19 cellular contexts compared by ENCODE assay signal in the genomic region with DNA sequence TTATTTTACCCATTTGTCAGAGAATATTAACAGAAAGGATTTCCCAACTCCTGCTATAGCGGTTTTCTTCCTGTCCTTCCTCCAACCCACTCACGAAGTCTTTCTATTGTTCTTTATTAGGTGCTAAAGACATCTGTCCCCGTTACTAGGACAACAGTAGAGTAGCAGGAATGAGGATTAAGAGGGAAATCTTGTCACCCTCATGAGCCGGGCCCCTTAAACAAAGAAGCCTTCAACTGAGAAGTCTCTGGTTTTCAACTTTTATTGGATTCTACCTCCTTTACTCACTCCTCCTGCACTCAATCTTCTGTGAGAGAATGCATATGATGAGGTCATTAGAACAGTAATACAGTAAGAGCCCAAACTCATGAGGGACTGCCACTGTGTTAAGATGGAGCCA.
DNase-seq lines count a peak whose midpoint lies in the region; ATAC-seq, FAIRE-seq and TF ChIP-seq lines count a peak whose summit lies in the region.
"Had no signal": no experiment of that assay in that cellular context is flagged by ENCODE, and none has a peak within 500 bp of the region (broad histone marks: within the 10 kb centered on the region; RNA-seq: fewer than 3 reads in every experiment).

No MANE protein-coding gene starts in this region.

- H3K36me3 Mint-ChIP-seq in neural crest cell (ENCODE audit: low read depth) = no peaks in the 10 kb centered on the region
- H3K36me3 Mint-ChIP-seq: CD14-positive monocyte had no signal

- no peak for FAIRE-seq in HepG2 (lab: Jason Lieb, UNC)
- FAIRE-seq: A549, GM18507, HTR-8/SVneo had no signal

- ATAC-seq in HepG2 (no peak), right lobe of liver (no peak), HG03196 (IDR thresholded peaks at IDR 0.05; ENCODE audit: unreplicated experiment) (no peak)
- ATAC-seq: A549 had no signal

- H3K36me3 ChIP-seq in HepG2 (replicated peaks in 1 of 2; ENCODE audit: control insufficient read depth in 1 of 2, insufficient read depth in 2 of 2, low read length in 2 of 2) = no peaks in the 10 kb centered on the region
- no peaks in the 10 kb centered on the region for H3K36me3 ChIP-seq in right lobe of liver
- H3K36me3 ChIP-seq: BLaER1, HAP-1 had no signal

- H3K4me1 ChIP-seq in HepG2 (ENCODE audit: insufficient read depth, low read length) (no peaks in the 10 kb centered on the region), right lobe of liver (peaks cover 0 to 2% (median 0%) of the 10 kb centered on the region in 4 donors)
- H3K4me1 ChIP-seq: A549, BLaER1, HAP-1 had no signal

- no peak overlapping the region for H3K9ac ChIP-seq in HepG2 (ENCODE audit: insufficient read depth, low read depth, low read length)
- H3K9ac ChIP-seq: BLaER1, GM23248 had no signal

- no peaks in the 10 kb centered on the region for H3K79me2 ChIP-seq in HepG2 (ENCODE audit: insufficient read depth, low read length)

- BruUV-seq in HepG2 (replicated peaks; lab: Mats Ljungman, UMichigan) = no TSS peak

- H2AFZ ChIP-seq in HepG2 (ENCODE audit: low read length) = no peak overlapping the region
- H2AFZ ChIP-seq: GM23248 had no signal

- no peak overlapping the region for H3K4me3 ChIP-seq in HepG2 (replicated peaks in 1 of 3; ENCODE audit: insufficient read depth in 1 of 3, low read depth in 2 of 3, low read length in 3 of 3)
- no peak overlapping the region for H3K4me3 ChIP-seq in right lobe of liver
- H3K4me3 ChIP-seq: A549, BLaER1, GM23248, HAP-1 had no signal

- POLR2A ChIA-PET in HepG2 (lab: Yijun Ruan, JAX) = no interaction called here

- H3K9me3 ChIP-seq in HepG2 (ENCODE audit: low read length) = no peaks in the 10 kb centered on the region
- no peaks in the 10 kb centered on the region for H3K9me3 ChIP-seq in right lobe of liver
- H3K9me3 ChIP-seq: A549, BLaER1, HAP-1 had no signal

- CTCF ChIA-PET in HepG2 (lab: Yijun Ruan, JAX; ENCODE audit: low intra/inter-chr PET ratio, low total read pairs) = no interaction called here

- TF ChIP-seq EP300 in HepG2 (IDR thresholded peaks at IDR 0.05; ENCODE audit: low read depth in 2 of 2, low read length in 2 of 2) (no peak), HepG2 (CRISPR knock-in tag; IDR thresholded peaks at IDR 0.05; ENCODE audit: borderline replicate concordance) (no peak)

- WGBS in HepG2 (ENCODE audit: low lambda C conversion rate) = 15% methylated on average over 4 of the region's 4 CpGs
- 84% methylated on average over 4 of the region's 4 CpGs for WGBS in right lobe of liver (ENCODE audit: insufficient coverage, low coverage, low lambda C conversion rate, missing lambda C conversion rate)

- no peaks in the 10 kb centered on the region for H4K20me1 ChIP-seq in HepG2 (ENCODE audit: insufficient read depth, low read length)
- H4K20me1 ChIP-seq: BLaER1 had no signal

- in situ Hi-C loops in HepG2 (cut with HindIII; ENCODE audit: extremely low pct_ligation_motif_present, low pct_unique_long_range_greater_than_20kb) = no loop called here

- DNase-seq in HepG2 (ENCODE audit: low spot score) = no peak
- DNase-seq in right lobe of liver = no peak
- DNase-seq in NCI-H82 treated with DMSO at 0.1 percent for 48 hours (lab: John Stamatoyannopoulos, UW; ENCODE audit: unreplicated experiment) = peak; percentile 44
- no peak for DNase-seq in neural crest cell (ENCODE audit: low read depth, low spot score)
- DNase-seq in NCI-H1105 (lab: John Stamatoyannopoulos, UW) = no peak
- no peak for DNase-seq in occipital lobe (lab: John Stamatoyannopoulos, UW)
- DNase-seq: CD4-positive, alpha-beta memory T cell; DMS153; DMS79; GDM1; GM23248 had no signal

- peaks cover 41% of the 10 kb centered on the region for H3K4me1 Mint-ChIP-seq in neural crest cell
- H3K4me1 Mint-ChIP-seq: CD14-positive monocyte; CD4-positive, alpha-beta memory T cell had no signal

- TF ChIP-seq RAD21 in HepG2 (CRISPR knock-in tag; IDR thresholded peaks at IDR 0.05) = no peak

- no peaks in the 10 kb centered on the region for H3K27me3 Mint-ChIP-seq in neural crest cell (ENCODE audit: low read depth)
- H3K27me3 Mint-ChIP-seq: CD4-positive, alpha-beta memory T cell had no signal

- TF ChIP-seq POLR2A in HepG2 (IDR thresholded peaks at IDR 0.05; ENCODE audit: insufficient read depth in 1 of 2, low read depth in 2 of 2, low read length in 2 of 2) (no peak), right lobe of liver (IDR thresholded peaks at IDR 0.05) (no peak)

- no peak overlapping the region for H3K4me2 ChIP-seq in HepG2 (ENCODE audit: low read depth, low read length)
- H3K4me2 ChIP-seq: A549, BLaER1 had no signal

- peak overlapping the region; percentile 93 for H3K27ac Mint-ChIP-seq in neural crest cell (ENCODE audit: unreplicated experiment)
- H3K27ac Mint-ChIP-seq: CD14-positive monocyte; CD4-positive, alpha-beta memory T cell had no signal

- peaks cover 3% of the 10 kb centered on the region for H3K9me3 Mint-ChIP-seq in neural crest cell

- H3K4me3 Mint-ChIP-seq in neural crest cell = peak overlapping the region; percentile 39
- H3K4me3 Mint-ChIP-seq: CD14-positive monocyte; CD4-positive, alpha-beta memory T cell had no signal

- no peaks in the 10 kb centered on the region; a peak in 1 of 5 replicates for H3K27me3 ChIP-seq in HepG2 (ENCODE audit: control insufficient read depth in 1 of 2, insufficient read depth in 2 of 2, low read length in 2 of 2)
- H3K27me3 ChIP-seq in right lobe of liver = no peaks in the 10 kb centered on the region
- H3K27me3 ChIP-seq: BLaER1 had no signal

- intact Hi-C loops in HepG2 (cut with micrococcal nuclease; ENCODE audit: unreplicated experiment) = no loop called here
- intact Hi-C loops in right lobe of liver (cut with DNase I) = no loop called here

- TF ChIP-seq CTCF in HepG2 (CRISPR knock-in tag; IDR thresholded peaks at IDR 0.05) (no peak), right lobe of liver (IDR thresholded peaks at IDR 0.05) (no peak), neural crest cell (conservative IDR thresholded peaks at IDR 0.05) (no peak)

- H3K27ac ChIP-seq in HepG2 (ENCODE audit: extremely low read length, insufficient read depth, low read length) (no peak overlapping the region), right lobe of liver (no peak overlapping the region)
- H3K27ac ChIP-seq: 22Rv1, A549, BLaER1, GM23248 had no signal

TF ChIP-seq in HepG2, 621 proteins besides CTCF, POLR2A, EP300 and RAD21:
- TF ChIP-seq ATF7 (IDR thresholded peaks at IDR 0.05) (peak; percentile 33; the same call in 1 of the 2 replicates), ATF7 (CRISPR knock-in tag; IDR thresholded peaks at IDR 0.05) (no peak), THAP11 (CRISPR knock-in tag; IDR thresholded peaks at IDR 0.05) (no peak), TBX2 (CRISPR knock-in tag; IDR thresholded peaks at IDR 0.05; ENCODE audit: borderline replicate concordance) (no peak)
- TF ChIP-seq, protein P1, sequence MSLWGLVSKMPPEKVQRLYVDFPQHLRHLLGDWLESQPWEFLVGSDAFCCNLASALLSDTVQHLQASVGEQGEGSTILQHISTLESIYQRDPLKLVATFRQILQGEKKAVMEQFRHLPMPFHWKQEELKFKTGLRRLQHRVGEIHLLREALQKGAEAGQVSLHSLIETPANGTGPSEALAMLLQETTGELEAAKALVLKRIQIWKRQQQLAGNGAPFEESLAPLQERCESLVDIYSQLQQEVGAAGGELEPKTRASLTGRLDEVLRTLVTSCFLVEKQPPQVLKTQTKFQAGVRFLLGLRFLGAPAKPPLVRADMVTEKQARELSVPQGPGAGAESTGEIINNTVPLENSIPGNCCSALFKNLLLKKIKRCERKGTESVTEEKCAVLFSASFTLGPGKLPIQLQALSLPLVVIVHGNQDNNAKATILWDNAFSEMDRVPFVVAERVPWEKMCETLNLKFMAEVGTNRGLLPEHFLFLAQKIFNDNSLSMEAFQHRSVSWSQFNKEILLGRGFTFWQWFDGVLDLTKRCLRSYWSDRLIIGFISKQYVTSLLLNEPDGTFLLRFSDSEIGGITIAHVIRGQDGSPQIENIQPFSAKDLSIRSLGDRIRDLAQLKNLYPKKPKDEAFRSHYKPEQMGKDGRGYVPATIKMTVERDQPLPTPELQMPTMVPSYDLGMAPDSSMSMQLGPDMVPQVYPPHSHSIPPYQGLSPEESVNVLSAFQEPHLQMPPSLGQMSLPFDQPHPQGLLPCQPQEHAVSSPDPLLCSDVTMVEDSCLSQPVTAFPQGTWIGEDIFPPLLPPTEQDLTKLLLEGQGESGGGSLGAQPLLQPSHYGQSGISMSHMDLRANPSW (CRISPR knock-in tag; IDR thresholded peaks at IDR 0.05; ENCODE audit: borderline replicate concordance) = no peak
- TF ChIP-seq, protein P2, sequence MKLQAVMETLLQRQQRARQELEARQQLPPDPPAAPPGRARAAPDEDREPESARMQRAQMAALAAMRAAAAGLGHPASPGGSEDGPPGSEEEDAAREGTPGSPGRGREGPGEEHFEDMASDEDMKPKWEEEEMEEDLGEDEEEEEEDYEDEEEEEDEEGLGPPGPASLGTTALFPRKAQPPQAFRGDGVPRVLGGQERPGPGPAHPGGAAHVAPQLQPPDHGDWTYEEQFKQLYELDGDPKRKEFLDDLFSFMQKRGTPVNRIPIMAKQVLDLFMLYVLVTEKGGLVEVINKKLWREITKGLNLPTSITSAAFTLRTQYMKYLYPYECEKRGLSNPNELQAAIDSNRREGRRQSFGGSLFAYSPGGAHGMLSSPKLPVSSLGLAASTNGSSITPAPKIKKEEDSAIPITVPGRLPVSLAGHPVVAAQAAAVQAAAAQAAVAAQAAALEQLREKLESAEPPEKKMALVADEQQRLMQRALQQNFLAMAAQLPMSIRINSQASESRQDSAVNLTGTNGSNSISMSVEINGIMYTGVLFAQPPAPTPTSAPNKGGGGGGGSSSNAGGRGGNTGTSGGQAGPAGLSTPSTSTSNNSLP (IDR thresholded peaks at IDR 0.05; ENCODE audit: low read depth, low read length) = no peak
